ENCODE assay signal across 1 cellular context in the genomic region with DNA sequence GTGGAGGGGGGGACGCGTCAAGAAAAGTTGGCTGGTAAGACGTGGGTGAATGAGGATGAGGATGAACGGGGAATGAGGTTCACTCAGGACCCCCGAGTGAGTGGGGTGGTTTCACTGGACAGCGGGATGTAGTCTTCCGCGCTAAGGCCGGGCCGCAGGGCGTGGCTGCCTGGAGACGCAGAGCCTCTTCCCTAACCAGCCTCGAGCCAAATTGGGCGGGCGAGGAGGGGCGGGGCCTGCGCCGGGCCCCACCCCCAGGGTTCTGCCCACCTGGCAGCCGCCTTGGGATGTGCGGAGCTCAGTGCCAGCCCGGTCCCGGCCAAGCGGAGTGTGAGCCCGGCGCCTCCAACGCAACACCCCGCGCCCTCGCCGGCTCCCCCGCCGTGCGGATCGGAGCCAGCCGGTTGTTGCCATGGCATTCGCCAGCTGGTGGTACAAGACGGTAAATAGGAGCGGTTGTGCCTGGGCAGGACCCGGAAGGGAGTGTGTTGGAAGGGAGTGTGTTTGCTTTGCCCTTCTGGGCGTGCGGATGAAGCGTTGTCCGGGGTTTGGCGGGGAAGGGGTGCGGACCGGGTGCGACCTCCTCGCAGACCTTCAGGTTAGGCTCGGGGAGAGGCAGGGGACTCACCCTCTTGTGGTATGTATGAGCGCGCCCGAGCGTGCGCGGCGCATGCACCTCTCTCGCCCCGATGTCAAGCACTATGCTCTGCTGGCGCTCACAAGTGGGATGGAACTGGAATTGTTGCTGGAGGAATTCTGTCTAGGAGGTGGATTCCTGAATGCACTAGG.
A peak's percentile ranks its signal among the peaks of the same experiment; 100 is the strongest.
TF ChIP-seq lines count a peak whose summit lies in the region.

No MANE protein-coding gene starts in this region.

TF ChIP-seq in HepG2, 621 proteins besides CTCF, POLR2A, EP300 and RAD21 (continued from another document and continues in another):
- TF ChIP-seq, protein P1, sequence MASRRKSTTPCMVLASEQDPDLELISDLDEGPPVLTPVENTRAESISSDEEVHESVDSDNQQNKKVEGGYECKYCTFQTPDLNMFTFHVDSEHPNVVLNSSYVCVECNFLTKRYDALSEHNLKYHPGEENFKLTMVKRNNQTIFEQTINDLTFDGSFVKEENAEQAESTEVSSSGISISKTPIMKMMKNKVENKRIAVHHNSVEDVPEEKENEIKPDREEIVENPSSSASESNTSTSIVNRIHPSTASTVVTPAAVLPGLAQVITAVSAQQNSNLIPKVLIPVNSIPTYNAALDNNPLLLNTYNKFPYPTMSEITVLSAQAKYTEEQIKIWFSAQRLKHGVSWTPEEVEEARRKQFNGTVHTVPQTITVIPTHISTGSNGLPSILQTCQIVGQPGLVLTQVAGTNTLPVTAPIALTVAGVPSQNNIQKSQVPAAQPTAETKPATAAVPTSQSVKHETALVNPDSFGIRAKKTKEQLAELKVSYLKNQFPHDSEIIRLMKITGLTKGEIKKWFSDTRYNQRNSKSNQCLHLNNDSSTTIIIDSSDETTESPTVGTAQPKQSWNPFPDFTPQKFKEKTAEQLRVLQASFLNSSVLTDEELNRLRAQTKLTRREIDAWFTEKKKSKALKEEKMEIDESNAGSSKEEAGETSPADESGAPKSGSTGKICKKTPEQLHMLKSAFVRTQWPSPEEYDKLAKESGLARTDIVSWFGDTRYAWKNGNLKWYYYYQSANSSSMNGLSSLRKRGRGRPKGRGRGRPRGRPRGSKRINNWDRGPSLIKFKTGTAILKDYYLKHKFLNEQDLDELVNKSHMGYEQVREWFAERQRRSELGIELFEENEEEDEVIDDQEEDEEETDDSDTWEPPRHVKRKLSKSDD (CRISPR knock-in tag; IDR thresholded peaks at IDR 0.05; ENCODE audit: low read depth), result no peak
- TF ChIP-seq ZNF790 (CRISPR knock-in tag; IDR thresholded peaks at IDR 0.05; ENCODE audit: borderline replicate concordance) (no peak), NCOA1 (CRISPR knock-in tag; IDR thresholded peaks at IDR 0.05) (no peak), ZNF333 (CRISPR knock-in tag; IDR thresholded peaks at IDR 0.05; ENCODE audit: borderline replicate concordance) (no peak), ZNF124 (CRISPR knock-in tag; IDR thresholded peaks at IDR 0.05) (no peak), NFKB2 (CRISPR knock-in tag; IDR thresholded peaks at IDR 0.05; ENCODE audit: borderline replicate concordance) (no peak), CHCHD3 (CRISPR knock-in tag; IDR thresholded peaks at IDR 0.05) (no peak), ZFP36 (IDR thresholded peaks at IDR 0.05; ENCODE audit: borderline replicate concordance, low read depth, low read length, partially characterized antibody) (no peak), ZFYVE20 (CRISPR knock-in tag; IDR thresholded peaks at IDR 0.05; ENCODE audit: borderline replicate concordance, low read depth) (no peak), ZNF263 (CRISPR knock-in tag; IDR thresholded peaks at IDR 0.05) (no peak), KDM6A (CRISPR knock-in tag; IDR thresholded peaks at IDR 0.05; ENCODE audit: low read depth) (no peak), HIVEP1 (CRISPR knock-in tag; IDR thresholded peaks at IDR 0.05) (no peak; the same call in 1 of the 2 replicates), ZNF205 (CRISPR knock-in tag; IDR thresholded peaks at IDR 0.05) (no peak), MTA1 (CRISPR knock-in tag; IDR thresholded peaks at IDR 0.05; ENCODE audit: borderline replicate concordance) (no peak), FLYWCH1 (CRISPR knock-in tag; IDR thresholded peaks at IDR 0.05) (no peak), REL (CRISPR knock-in tag; conservative IDR thresholded peaks at IDR 0.05) (no peak), GTF3A (CRISPR knock-in tag; conservative IDR thresholded peaks at IDR 0.05) (no peak), KLF16 (CRISPR knock-in tag; IDR thresholded peaks at IDR 0.05) (no peak), FOXO1 (CRISPR knock-in tag; IDR thresholded peaks at IDR 0.05) (no peak; the same call in 1 of the 2 replicates), ZNF431 (CRISPR knock-in tag; IDR thresholded peaks at IDR 0.05; ENCODE audit: borderline replicate concordance, low read depth) (no peak), ZNF550 (CRISPR knock-in tag; IDR thresholded peaks at IDR 0.05; ENCODE audit: borderline replicate concordance) (0 out of 2 replicates have a peak, but pooled peaks have one; percentile 51), ZNF616 (CRISPR knock-in tag; IDR thresholded peaks at IDR 0.05; ENCODE audit: low read depth) (no peak), ZNF260 (CRISPR knock-in tag; IDR thresholded peaks at IDR 0.05; ENCODE audit: borderline replicate concordance, low read depth) (no peak), ZNF891 (CRISPR knock-in tag; IDR thresholded peaks at IDR 0.05) (no peak), SETDB1 (CRISPR knock-in tag; IDR thresholded peaks at IDR 0.05; ENCODE audit: borderline replicate concordance) (no peak), ZNF672 (CRISPR knock-in tag; IDR thresholded peaks at IDR 0.05) (no peak), ZNF564 (CRISPR knock-in tag; IDR thresholded peaks at IDR 0.05) (no peak), SOX6 (IDR thresholded peaks at IDR 0.05) (no peak), SOX6 (CRISPR knock-in tag; IDR thresholded peaks at IDR 0.05) (0 out of 2 replicates have a peak, but pooled peaks have one; percentile 20), ZNF7 (CRISPR knock-in tag; IDR thresholded peaks at IDR 0.05) (no peak), FOXK2 (IDR thresholded peaks at IDR 0.05) (peak; percentile 13; the same call in 1 of the 2 replicates), NFIC (IDR thresholded peaks at IDR 0.05; ENCODE audit: low read length) (no peak), MZF1 (CRISPR knock-in tag; IDR thresholded peaks at IDR 0.05; ENCODE audit: borderline replicate concordance) (no peak), ZNF777 (CRISPR knock-in tag; IDR thresholded peaks at IDR 0.05) (peak; percentile 87), GATAD2A (CRISPR knock-in tag; IDR thresholded peaks at IDR 0.05) (no peak), ZSCAN21 (CRISPR knock-in tag; IDR thresholded peaks at IDR 0.05; ENCODE audit: borderline replicate concordance) (no peak), ARID2 (CRISPR knock-in tag; IDR thresholded peaks at IDR 0.05; ENCODE audit: borderline replicate concordance) (no peak), TAF1 (CRISPR knock-in tag; IDR thresholded peaks at IDR 0.05) (peak; percentile 48; the same call in 1 of the 2 replicates), BCL6 (CRISPR knock-in tag; IDR thresholded peaks at IDR 0.05) (0 out of 2 replicates have a peak, but pooled peaks have one; percentile 4)
- TF ChIP-seq, protein P2, sequence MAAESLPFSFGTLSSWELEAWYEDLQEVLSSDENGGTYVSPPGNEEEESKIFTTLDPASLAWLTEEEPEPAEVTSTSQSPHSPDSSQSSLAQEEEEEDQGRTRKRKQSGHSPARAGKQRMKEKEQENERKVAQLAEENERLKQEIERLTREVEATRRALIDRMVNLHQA (CRISPR knock-in tag; IDR thresholded peaks at IDR 0.05), result no peak
- TF ChIP-seq, protein P3, sequence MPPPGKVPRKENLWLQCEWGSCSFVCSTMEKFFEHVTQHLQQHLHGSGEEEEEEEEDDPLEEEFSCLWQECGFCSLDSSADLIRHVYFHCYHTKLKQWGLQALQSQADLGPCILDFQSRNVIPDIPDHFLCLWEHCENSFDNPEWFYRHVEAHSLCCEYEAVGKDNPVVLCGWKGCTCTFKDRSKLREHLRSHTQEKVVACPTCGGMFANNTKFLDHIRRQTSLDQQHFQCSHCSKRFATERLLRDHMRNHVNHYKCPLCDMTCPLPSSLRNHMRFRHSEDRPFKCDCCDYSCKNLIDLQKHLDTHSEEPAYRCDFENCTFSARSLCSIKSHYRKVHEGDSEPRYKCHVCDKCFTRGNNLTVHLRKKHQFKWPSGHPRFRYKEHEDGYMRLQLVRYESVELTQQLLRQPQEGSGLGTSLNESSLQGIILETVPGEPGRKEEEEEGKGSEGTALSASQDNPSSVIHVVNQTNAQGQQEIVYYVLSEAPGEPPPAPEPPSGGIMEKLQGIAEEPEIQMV (CRISPR knock-in tag; IDR thresholded peaks at IDR 0.05; ENCODE audit: low read depth), result no peak
- TF ChIP-seq, protein P4, sequence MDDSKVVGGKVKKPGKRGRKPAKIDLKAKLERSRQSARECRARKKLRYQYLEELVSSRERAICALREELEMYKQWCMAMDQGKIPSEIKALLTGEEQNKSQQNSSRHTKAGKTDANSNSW (CRISPR knock-in tag; IDR thresholded peaks at IDR 0.05; ENCODE audit: borderline replicate concordance), result no peak
- TF ChIP-seq, protein P5, sequence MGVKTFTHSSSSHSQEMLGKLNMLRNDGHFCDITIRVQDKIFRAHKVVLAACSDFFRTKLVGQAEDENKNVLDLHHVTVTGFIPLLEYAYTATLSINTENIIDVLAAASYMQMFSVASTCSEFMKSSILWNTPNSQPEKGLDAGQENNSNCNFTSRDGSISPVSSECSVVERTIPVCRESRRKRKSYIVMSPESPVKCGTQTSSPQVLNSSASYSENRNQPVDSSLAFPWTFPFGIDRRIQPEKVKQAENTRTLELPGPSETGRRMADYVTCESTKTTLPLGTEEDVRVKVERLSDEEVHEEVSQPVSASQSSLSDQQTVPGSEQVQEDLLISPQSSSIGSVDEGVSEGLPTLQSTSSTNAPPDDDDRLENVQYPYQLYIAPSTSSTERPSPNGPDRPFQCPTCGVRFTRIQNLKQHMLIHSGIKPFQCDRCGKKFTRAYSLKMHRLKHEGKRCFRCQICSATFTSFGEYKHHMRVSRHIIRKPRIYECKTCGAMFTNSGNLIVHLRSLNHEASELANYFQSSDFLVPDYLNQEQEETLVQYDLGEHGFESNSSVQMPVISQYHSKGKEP (CRISPR knock-in tag; IDR thresholded peaks at IDR 0.05), result no peak
- TF ChIP-seq, protein P6, sequence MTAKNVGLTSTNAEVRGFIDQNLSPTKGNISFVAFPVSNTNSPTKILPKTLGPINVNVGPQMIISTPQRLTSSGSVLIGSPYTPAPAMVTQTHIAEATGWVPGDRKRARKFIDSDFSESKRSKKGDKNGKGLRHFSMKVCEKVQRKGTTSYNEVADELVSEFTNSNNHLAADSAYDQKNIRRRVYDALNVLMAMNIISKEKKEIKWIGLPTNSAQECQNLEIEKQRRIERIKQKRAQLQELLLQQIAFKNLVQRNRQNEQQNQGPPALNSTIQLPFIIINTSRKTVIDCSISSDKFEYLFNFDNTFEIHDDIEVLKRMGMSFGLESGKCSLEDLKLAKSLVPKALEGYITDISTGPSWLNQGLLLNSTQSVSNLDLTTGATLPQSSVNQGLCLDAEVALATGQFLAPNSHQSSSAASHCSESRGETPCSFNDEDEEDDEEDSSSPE (CRISPR knock-in tag; IDR thresholded peaks at IDR 0.05), result no peak; the same call in 1 of the 2 replicates
- TF ChIP-seq, protein P7, sequence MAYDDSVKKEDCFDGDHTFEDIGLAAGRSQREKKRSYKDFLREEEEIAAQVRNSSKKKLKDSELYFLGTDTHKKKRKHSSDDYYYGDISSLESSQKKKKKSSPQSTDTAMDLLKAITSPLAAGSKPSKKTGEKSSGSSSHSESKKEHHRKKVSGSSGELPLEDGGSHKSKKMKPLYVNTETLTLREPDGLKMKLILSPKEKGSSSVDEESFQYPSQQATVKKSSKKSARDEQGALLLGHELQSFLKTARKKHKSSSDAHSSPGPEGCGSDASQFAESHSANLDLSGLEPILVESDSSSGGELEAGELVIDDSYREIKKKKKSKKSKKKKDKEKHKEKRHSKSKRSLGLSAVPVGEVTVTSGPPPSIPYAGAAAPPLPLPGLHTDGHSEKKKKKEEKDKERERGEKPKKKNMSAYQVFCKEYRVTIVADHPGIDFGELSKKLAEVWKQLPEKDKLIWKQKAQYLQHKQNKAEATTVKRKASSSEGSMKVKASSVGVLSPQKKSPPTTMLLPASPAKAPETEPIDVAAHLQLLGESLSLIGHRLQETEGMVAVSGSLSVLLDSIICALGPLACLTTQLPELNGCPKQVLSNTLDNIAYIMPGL (CRISPR knock-in tag; IDR thresholded peaks at IDR 0.05; ENCODE audit: borderline replicate concordance in 1 of 2, low read depth in 1 of 2), result 0 out of 4 replicates have a peak, but pooled peaks of 1 of the 2 experiments have one; percentile 50
- TF ChIP-seq, protein P8, sequence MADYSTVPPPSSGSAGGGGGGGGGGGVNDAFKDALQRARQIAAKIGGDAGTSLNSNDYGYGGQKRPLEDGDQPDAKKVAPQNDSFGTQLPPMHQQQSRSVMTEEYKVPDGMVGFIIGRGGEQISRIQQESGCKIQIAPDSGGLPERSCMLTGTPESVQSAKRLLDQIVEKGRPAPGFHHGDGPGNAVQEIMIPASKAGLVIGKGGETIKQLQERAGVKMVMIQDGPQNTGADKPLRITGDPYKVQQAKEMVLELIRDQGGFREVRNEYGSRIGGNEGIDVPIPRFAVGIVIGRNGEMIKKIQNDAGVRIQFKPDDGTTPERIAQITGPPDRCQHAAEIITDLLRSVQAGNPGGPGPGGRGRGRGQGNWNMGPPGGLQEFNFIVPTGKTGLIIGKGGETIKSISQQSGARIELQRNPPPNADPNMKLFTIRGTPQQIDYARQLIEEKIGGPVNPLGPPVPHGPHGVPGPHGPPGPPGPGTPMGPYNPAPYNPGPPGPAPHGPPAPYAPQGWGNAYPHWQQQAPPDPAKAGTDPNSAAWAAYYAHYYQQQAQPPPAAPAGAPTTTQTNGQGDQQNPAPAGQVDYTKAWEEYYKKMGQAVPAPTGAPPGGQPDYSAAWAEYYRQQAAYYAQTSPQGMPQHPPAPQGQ (CRISPR knock-in tag; IDR thresholded peaks at IDR 0.05; ENCODE audit: borderline replicate concordance), result no peak
- TF ChIP-seq, protein P9, sequence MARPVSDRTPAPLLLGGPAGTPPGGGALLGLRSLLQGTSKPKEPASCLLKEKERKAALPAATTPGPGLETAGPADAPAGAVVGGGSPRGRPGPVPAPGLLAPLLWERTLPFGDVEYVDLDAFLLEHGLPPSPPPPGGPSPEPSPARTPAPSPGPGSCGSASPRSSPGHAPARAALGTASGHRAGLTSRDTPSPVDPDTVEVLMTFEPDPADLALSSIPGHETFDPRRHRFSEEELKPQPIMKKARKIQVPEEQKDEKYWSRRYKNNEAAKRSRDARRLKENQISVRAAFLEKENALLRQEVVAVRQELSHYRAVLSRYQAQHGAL (CRISPR knock-in tag; IDR thresholded peaks at IDR 0.05; ENCODE audit: not compliant biosample characterization), result no peak
- TF ChIP-seq, protein P10, sequence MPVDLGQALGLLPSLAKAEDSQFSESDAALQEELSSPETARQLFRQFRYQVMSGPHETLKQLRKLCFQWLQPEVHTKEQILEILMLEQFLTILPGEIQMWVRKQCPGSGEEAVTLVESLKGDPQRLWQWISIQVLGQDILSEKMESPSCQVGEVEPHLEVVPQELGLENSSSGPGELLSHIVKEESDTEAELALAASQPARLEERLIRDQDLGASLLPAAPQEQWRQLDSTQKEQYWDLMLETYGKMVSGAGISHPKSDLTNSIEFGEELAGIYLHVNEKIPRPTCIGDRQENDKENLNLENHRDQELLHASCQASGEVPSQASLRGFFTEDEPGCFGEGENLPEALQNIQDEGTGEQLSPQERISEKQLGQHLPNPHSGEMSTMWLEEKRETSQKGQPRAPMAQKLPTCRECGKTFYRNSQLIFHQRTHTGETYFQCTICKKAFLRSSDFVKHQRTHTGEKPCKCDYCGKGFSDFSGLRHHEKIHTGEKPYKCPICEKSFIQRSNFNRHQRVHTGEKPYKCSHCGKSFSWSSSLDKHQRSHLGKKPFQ (CRISPR knock-in tag; IDR thresholded peaks at IDR 0.05; ENCODE audit: insufficient replicate concordance), result no peak
- TF ChIP-seq, protein P11, sequence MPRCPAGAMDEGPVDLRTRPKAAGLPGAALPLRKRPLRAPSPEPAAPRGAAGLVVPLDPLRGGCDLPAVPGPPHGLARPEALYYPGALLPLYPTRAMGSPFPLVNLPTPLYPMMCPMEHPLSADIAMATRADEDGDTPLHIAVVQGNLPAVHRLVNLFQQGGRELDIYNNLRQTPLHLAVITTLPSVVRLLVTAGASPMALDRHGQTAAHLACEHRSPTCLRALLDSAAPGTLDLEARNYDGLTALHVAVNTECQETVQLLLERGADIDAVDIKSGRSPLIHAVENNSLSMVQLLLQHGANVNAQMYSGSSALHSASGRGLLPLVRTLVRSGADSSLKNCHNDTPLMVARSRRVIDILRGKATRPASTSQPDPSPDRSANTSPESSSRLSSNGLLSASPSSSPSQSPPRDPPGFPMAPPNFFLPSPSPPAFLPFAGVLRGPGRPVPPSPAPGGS (CRISPR knock-in tag; IDR thresholded peaks at IDR 0.05), result no peak
